23 cellular contexts compared by ENCODE assay signal in genomic region chr13:78631077-78631476, GRCh38. TPM values are rescaled to one million over a fixed set of nuclear protein-coding genes. Genes with fewer than 3 reads are reported as not detected.
A peak's percentile ranks its signal among the peaks of the same experiment; 100 is the strongest.
DNase-seq lines count a peak whose midpoint lies in the region; ATAC-seq and TF ChIP-seq lines count a peak whose summit lies in the region.
"Had no signal": no experiment of that assay in that cellular context is flagged by ENCODE, and none has a peak within 500 bp of the region (broad histone marks: within the 10 kb centered on the region; RNA-seq: fewer than 3 reads in every experiment).

No MANE protein-coding gene starts in this region.

- peaks cover 4% of the 10 kb centered on the region for H3K4me1 ChIP-seq in colonic mucosa
- H3K4me1 ChIP-seq in mucosa of descending colon (ENCODE audit: low read depth): peaks cover 3% of the 10 kb centered on the region
- H3K4me1 ChIP-seq: A549; BE2C; BLaER1 treated with 17β-estradiol and CSF1 and Interleukin-3, amounts not matched to agents 10 nM and 100 nM; HAP-1 had no signal

- peak; percentile 99 for ATAC-seq in mucosa of descending colon
- ATAC-seq in GM21786 (IDR thresholded peaks at IDR 0.05; ENCODE audit: unreplicated experiment): no peak
- ATAC-seq: A549, GM12878 had no signal

- no peak for TF ChIP-seq POLR2A in erythroblast (IDR thresholded peaks at IDR 0.05; ENCODE audit: low read length)

- TF ChIP-seq CTCF in colonic mucosa (IDR thresholded peaks at IDR 0.05) (no peak), mucosa of descending colon (IDR thresholded peaks at IDR 0.05) (no peak)

- no peak overlapping the region for H3K9ac ChIP-seq in colonic mucosa (ENCODE audit: low read depth in 2 of 2, low read length in 2 of 2)
- H3K9ac ChIP-seq: BLaER1 treated with 17β-estradiol and CSF1 and Interleukin-3, amounts not matched to agents 10 nM and 100 nM had no signal

- DNase-seq in HT-29 (ENCODE audit: low spot score) (peak; percentile 43), colonic mucosa (peak; percentile 22), mucosa of descending colon (peak in 1 of 3 donors; percentile 29), NOMO-1 treated with DMSO at 0.1 percent for 48 hours (lab: John Stamatoyannopoulos, UW; ENCODE audit: unreplicated experiment) (no peak), NK-92 (lab: John Stamatoyannopoulos, UW; ENCODE audit: unreplicated experiment) (no peak), erythroblast (lab: John Stamatoyannopoulos, UW) (no peak)
- DNase-seq: 8988T; ACHN; AML-193; BE2C; CD4-positive, alpha-beta T cell; CD8-positive, alpha-beta memory T cell; DMS 273 treated with DMSO at 0.1 percent for 48 hours; DMS79; EL; GDM1; GOT3; HFFc6 had no signal

- no peak overlapping the region for H3K27ac ChIP-seq in colonic mucosa
- H3K27ac ChIP-seq: A549; BLaER1 treated with 17β-estradiol and CSF1 and Interleukin-3, amounts not matched to agents 10 nM and 100 nM had no signal

- H3K36me3 ChIP-seq in colonic mucosa (no peaks in the 10 kb centered on the region), mucosa of descending colon (ENCODE audit: low read depth) (no peaks in the 10 kb centered on the region)

- H3K4me3 ChIP-seq in colonic mucosa: no peak overlapping the region
- no peak overlapping the region for H3K4me3 ChIP-seq in mucosa of descending colon
- H3K4me3 ChIP-seq: A549; BLaER1 treated with 17β-estradiol and CSF1 and Interleukin-3, amounts not matched to agents 10 nM and 100 nM; GM12878; HAP-1 had no signal

- no peaks in the 10 kb centered on the region for H3K27me3 ChIP-seq in colonic mucosa
- H3K27me3 ChIP-seq: BE2C; BLaER1 treated with 17β-estradiol and CSF1 and Interleukin-3, amounts not matched to agents 10 nM and 100 nM had no signal

- intact Hi-C loops in colonic mucosa (cut with DNase I) (no loop called here), mucosa of descending colon (cut with DNase I, micrococcal nuclease) (no loop called here)

- H3K9me3 ChIP-seq in colonic mucosa: no peaks in the 10 kb centered on the region
- H3K9me3 ChIP-seq in mucosa of descending colon: no peaks in the 10 kb centered on the region
- H3K9me3 ChIP-seq: A549; BE2C; BLaER1 treated with 17β-estradiol and CSF1 and Interleukin-3, amounts not matched to agents 10 nM and 100 nM; HAP-1 had no signal

RNA-seq across cellular contexts. Expression of gene POU4F1, which starts 27.7 kb away (rescaled TPM):
- not detected in 2 replicates for total RNA-seq in HT-29 (2014; rRNA removed; shearing (Covaris generic))
- total RNA-seq in colonic mucosa: not detected
- total RNA-seq in mucosa of descending colon: not detected
- total RNA-seq: HFFc6 had no signal

RNA-seq across cellular contexts. Expression of gene OBI1, which starts 27.9 kb away (rescaled TPM):
- 6.8 TPM in 2 replicates for total RNA-seq in HT-29 (2014; rRNA removed; shearing (Covaris generic))
- 1 to 10 TPM; 6.8 to 8.0 TPM for total RNA-seq in colonic mucosa
- total RNA-seq in mucosa of descending colon: 1 to 10 TPM; 5.2 to 8.1 (median 5.9) TPM

Comparison
In these comparisons a context has a peak if more than half of its experiments do, and no peak if none do; other contexts are left out.
1. DNase-seq: peak in HT-29 (single experiment) and colonic mucosa (single experiment); none in NOMO-1 treated with DMSO at 0.1 percent for 48 hours (single experiment), NK-92 (single experiment) and erythroblast (0 of 2).